In genomic region chr17:76626442-76626841, GRCh38 we compare ENCODE assay signal across 28 cellular contexts. TPM values are rescaled to one million over a fixed set of nuclear protein-coding genes. Genes with fewer than 3 reads are reported as not detected.
DNase-seq lines count a peak whose midpoint lies in the region; ATAC-seq and TF ChIP-seq lines count a peak whose summit lies in the region.
"Had no signal": no experiment of that assay in that cellular context is flagged by ENCODE, and none has a peak within 500 bp of the region (broad histone marks: within the 10 kb centered on the region; RNA-seq: fewer than 3 reads in every experiment).

No MANE protein-coding gene starts in this region.

- no peak overlapping the region for H3K27ac ChIP-seq in lower lobe of right lung
- H3K27ac ChIP-seq: HL-60, PC-9, SK-N-MC had no signal

- no peaks in the 10 kb centered on the region for H3K9me3 ChIP-seq in lower lobe of right lung
- H3K9me3 ChIP-seq: BE2C had no signal

- H3K36me3 ChIP-seq in lower lobe of right lung, result no peaks in the 10 kb centered on the region
- H3K36me3 ChIP-seq: BE2C had no signal

- TF ChIP-seq CTCF in endothelial cell (IDR thresholded peaks at IDR 0.05; ENCODE audit: unreplicated experiment), result no peak
- no peak for TF ChIP-seq CTCF in lower lobe of right lung (IDR thresholded peaks at IDR 0.05)
- no peak for TF ChIP-seq CTCF in GM10248 (IDR thresholded peaks at IDR 0.05; ENCODE audit: control extremely low read depth, extremely low read depth, low read depth, missing control alignments)

- no peak for ATAC-seq in activated naive CD4-positive, alpha-beta T cell treated with anti-CD3 and anti-CD28 coated beads, Interleukin-2, amount 50 U/mL, for 72 hours
- ATAC-seq in lower lobe of right lung (peak; percentile 36 to 66), GM19023 (IDR thresholded peaks at IDR 0.05; ENCODE audit: unreplicated experiment) (no peak), GM18511 (IDR thresholded peaks at IDR 0.05; ENCODE audit: unreplicated experiment) (no peak)

- intact Hi-C loops in lower lobe of right lung (cut with DNase I), result no loop called here

- no peaks in the 10 kb centered on the region for H3K4me1 Mint-ChIP-seq in activated naive CD4-positive, alpha-beta T cell treated with anti-CD3 and anti-CD28 coated beads, Interleukin-2, amount 10 ng/mL, durations not matched to agents 7 days and 5 days
- peaks cover 9% of the 10 kb centered on the region for H3K4me1 Mint-ChIP-seq in endothelial cell (ENCODE audit: unreplicated experiment)

- peaks cover 9% of the 10 kb centered on the region for H3K4me1 ChIP-seq in lower lobe of right lung

- peak overlapping the region; percentile 63 for H3K27ac Mint-ChIP-seq in activated naive CD4-positive, alpha-beta T cell treated with anti-CD3 and anti-CD28 coated beads, Interleukin-2, amount 10 ng/mL, durations not matched to agents 7 days and 5 days
- peak overlapping the region in 1 of 2 donors; percentile 3 for H3K27ac Mint-ChIP-seq in activated naive CD4-positive, alpha-beta T cell treated with anti-CD3 and anti-CD28 coated beads, Interleukin-2, amount 50 U/mL, for 72 hours
- no peak overlapping the region for H3K27ac Mint-ChIP-seq in endothelial cell (ENCODE audit: unreplicated experiment)
- H3K27ac Mint-ChIP-seq: CD14-positive monocyte had no signal

- H3K27me3 ChIP-seq in lower lobe of right lung (ENCODE audit: low read depth), result no peaks in the 10 kb centered on the region
- H3K27me3 ChIP-seq: BE2C had no signal

- H3K4me3 ChIP-seq in lower lobe of right lung, result no peak overlapping the region
- H3K4me3 ChIP-seq: PC-9, SK-N-MC had no signal

- DNase-seq in activated naive CD4-positive, alpha-beta T cell treated with anti-CD3 and anti-CD28 coated beads, Interleukin-2, amount 10 ng/mL, durations not matched to agents 7 days and 5 days, result no peak
- DNase-seq in activated naive CD4-positive, alpha-beta T cell treated with anti-CD3 and anti-CD28 coated beads, Interleukin-2, amount 50 U/mL, for 72 hours (ENCODE audit: low spot score in 2 of 2), result no peak
- DNase-seq in endothelial cell (ENCODE audit: low spot score) (no peak), lower lobe of right lung (no peak), GM10248 (ENCODE audit: extremely low spot score) (no peak)
- DNase-seq: 8988T; ACHN; BE2C; DMS53; HCEC 1CT; Karpas-422; NCI-H2029; NCI-H446 treated with DMSO at 0.1 percent for 48 hours; NCI-H526; NCI-H82; NK-92 treated with Interleukin-12 subunit alpha and Interleukin-12 subunit beta, amount 100 ng/mL, for 24 hours; SHP77 had no signal

- POLR2A ChIA-PET in GM10248 (lab: Yijun Ruan, JAX), result no interaction called here

- CTCF ChIA-PET in activated naive CD4-positive, alpha-beta T cell treated with anti-CD3 and anti-CD28 coated beads, Interleukin-2, amount 10 ng/mL, durations not matched to agents 7 days and 5 days (lab: Charles Lee), result interaction anchor here (1.8 to 5.3 kb wide), 3 partner anchors 40 to 103 kb away, joined by 4 to 61 read pairs (median 54); partner anchors contain the start of gene ST6GALNAC2
- CTCF ChIA-PET in GM10248 (lab: Yijun Ruan, JAX), result interaction anchor here (1.3 to 5.6 kb wide), 3 partner anchors 13 to 103 kb away, joined by 4 to 109 read pairs (median 51); no protein-coding TSS in a partner anchor

- peaks cover 27% of the 10 kb centered on the region for H3K27me3 Mint-ChIP-seq in activated naive CD4-positive, alpha-beta T cell treated with anti-CD3 and anti-CD28 coated beads, Interleukin-2, amount 10 ng/mL, durations not matched to agents 7 days and 5 days
- H3K27me3 Mint-ChIP-seq in endothelial cell (ENCODE audit: unreplicated experiment), result peaks cover 4% of the 10 kb centered on the region

- H3K9me3 Mint-ChIP-seq in activated naive CD4-positive, alpha-beta T cell treated with anti-CD3 and anti-CD28 coated beads, Interleukin-2, amount 10 ng/mL, durations not matched to agents 7 days and 5 days, result no peaks in the 10 kb centered on the region
- no peaks in the 10 kb centered on the region for H3K9me3 Mint-ChIP-seq in activated naive CD4-positive, alpha-beta T cell treated with anti-CD3 and anti-CD28 coated beads, Interleukin-2, amount 50 U/mL, for 72 hours
- no peaks in the 10 kb centered on the region for H3K9me3 Mint-ChIP-seq in endothelial cell (ENCODE audit: unreplicated experiment)
- H3K9me3 Mint-ChIP-seq: CD14-positive monocyte had no signal

- H3K36me3 Mint-ChIP-seq in activated naive CD4-positive, alpha-beta T cell treated with anti-CD3 and anti-CD28 coated beads, Interleukin-2, amount 10 ng/mL, durations not matched to agents 7 days and 5 days, result no peaks in the 10 kb centered on the region
- H3K36me3 Mint-ChIP-seq in activated naive CD4-positive, alpha-beta T cell treated with anti-CD3 and anti-CD28 coated beads, Interleukin-2, amount 50 U/mL, for 72 hours, result no peaks in the 10 kb centered on the region
- peaks cover 9% of the 10 kb centered on the region for H3K36me3 Mint-ChIP-seq in endothelial cell (ENCODE audit: low read depth, unreplicated experiment)
- H3K36me3 Mint-ChIP-seq: CD14-positive monocyte had no signal

- no peak overlapping the region for H3K4me3 Mint-ChIP-seq in activated naive CD4-positive, alpha-beta T cell treated with anti-CD3 and anti-CD28 coated beads, Interleukin-2, amount 10 ng/mL, durations not matched to agents 7 days and 5 days
- H3K4me3 Mint-ChIP-seq in endothelial cell (ENCODE audit: unreplicated experiment), result peak overlapping the region; percentile 42
- H3K4me3 Mint-ChIP-seq: CD14-positive monocyte had no signal

RNA-seq across cellular contexts. Expression of gene ST6GALNAC1, which starts 17.1 kb away (rescaled TPM):
- 1 to 10 TPM; 1.0 to 3.0 TPM for total RNA-seq in activated naive CD4-positive, alpha-beta T cell treated with anti-CD3 and anti-CD28 coated beads, Interleukin-2, amount 50 U/mL, for 72 hours
- 0.77 TPM for total RNA-seq in endothelial cell (ENCODE audit: unreplicated experiment)
- total RNA-seq in lower lobe of right lung, result 16.6 TPM
- total RNA-seq: Daoy, G401, H1, M059J, RPMI7951 had no signal

RNA-seq across cellular contexts. Expression of gene ST6GALNAC2, which starts 40.8 kb away (rescaled TPM):
- total RNA-seq in activated naive CD4-positive, alpha-beta T cell treated with anti-CD3 and anti-CD28 coated beads, Interleukin-2, amount 50 U/mL, for 72 hours, result not detected
- 2.2 TPM for total RNA-seq in endothelial cell (ENCODE audit: unreplicated experiment)
- 29.0 TPM for total RNA-seq in lower lobe of right lung
- total RNA-seq: H1 had no signal

Comparison
In these comparisons a context has a peak if more than half of its experiments do, and no peak if none do; other contexts are left out.
1. ATAC-seq: peak in lower lobe of right lung (2 of 2); none in activated naive CD4-positive, alpha-beta T cell treated with anti-CD3 and anti-CD28 coated beads, Interleukin-2, amount 50 U/mL, for 72 hours (0 of 2), GM19023 (single experiment) and GM18511 (single experiment).